13 cellular contexts compared by ENCODE assay signal in the genomic region with DNA sequence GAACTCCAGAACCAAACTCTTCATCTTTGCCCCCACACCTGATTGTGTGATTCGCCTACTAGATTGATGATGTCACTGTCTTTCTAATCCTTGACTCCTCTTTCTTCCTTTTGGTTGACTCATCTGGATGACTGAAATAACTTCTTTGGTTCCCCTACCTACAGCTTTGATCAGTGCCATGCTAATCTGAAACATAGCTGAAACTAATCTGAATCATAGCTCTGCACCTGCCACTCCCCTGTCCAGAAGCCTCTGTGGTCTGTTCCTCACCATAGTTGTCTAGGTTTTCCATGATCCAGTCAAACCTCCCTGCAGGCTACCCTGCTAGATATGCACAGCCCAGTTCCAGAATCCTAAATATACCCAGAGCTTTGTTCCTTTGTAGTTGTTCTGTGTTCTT. TPM values are rescaled to one million over a fixed set of nuclear protein-coding genes. Genes with fewer than 3 reads are reported as not detected.
DNase-seq lines count a peak whose midpoint lies in the region; ATAC-seq, FAIRE-seq and TF ChIP-seq lines count a peak whose summit lies in the region.
"Had no signal": no experiment of that assay in that cellular context is flagged by ENCODE, and none has a peak within 500 bp of the region (broad histone marks: within the 10 kb centered on the region; RNA-seq: fewer than 3 reads in every experiment).

No MANE protein-coding gene starts in this region.

- peaks cover 2% of the 10 kb centered on the region for H3K27me3 Mint-ChIP-seq in activated CD4-positive, alpha-beta T cell treated with anti-CD3 and anti-CD28 coated beads for 36 hours

- H3K27ac ChIP-seq in upper lobe of left lung, result no peak overlapping the region
- H3K27ac ChIP-seq: cardiac muscle cell, esophagus squamous epithelium had no signal

- FAIRE-seq in bronchial epithelial cell (lab: Jason Lieb, UNC), result peak; percentile 58

- no peak for TF ChIP-seq EP300 in upper lobe of left lung (IDR thresholded peaks at IDR 0.05)

- H3K4me1 ChIP-seq in upper lobe of left lung, result no peaks in the 10 kb centered on the region
- H3K4me1 ChIP-seq: esophagus squamous epithelium had no signal

- H3K27me3 ChIP-seq in bronchial epithelial cell (ENCODE audit: control insufficient read depth, insufficient read depth, low read length) (no peaks in the 10 kb centered on the region), upper lobe of left lung (no peaks in the 10 kb centered on the region)
- H3K27me3 ChIP-seq: esophagus squamous epithelium had no signal

- H3K27ac Mint-ChIP-seq in activated CD4-positive, alpha-beta T cell treated with anti-CD3 and anti-CD28 coated beads for 36 hours, result peak overlapping the region; percentile 45
- H3K27ac Mint-ChIP-seq: immature natural killer cell, nephron progenitor cell, WTC11 had no signal

- no peak overlapping the region for H3K4me3 Mint-ChIP-seq in activated CD4-positive, alpha-beta T cell treated with anti-CD3 and anti-CD28 coated beads for 36 hours
- H3K4me3 Mint-ChIP-seq: immature natural killer cell, nephron progenitor cell, WTC11 had no signal

- POLR2A ChIA-PET in activated CD4-positive, alpha-beta T cell treated with anti-CD3 and anti-CD28 coated beads for 36 hours (lab: Charles Lee), result interaction anchor here (0.7 kb wide), 1 partner anchor 266 kb away, joined by 3 read pairs; no protein-coding TSS in a partner anchor

- H3K4me3 ChIP-seq in bronchial epithelial cell (ENCODE audit: low read depth, low read length), result no peak overlapping the region
- no peak overlapping the region for H3K4me3 ChIP-seq in upper lobe of left lung
- H3K4me3 ChIP-seq: cardiac muscle cell, esophagus squamous epithelium had no signal

- H3K4me1 Mint-ChIP-seq in activated CD4-positive, alpha-beta T cell treated with anti-CD3 and anti-CD28 coated beads for 36 hours, result peaks cover 23% of the 10 kb centered on the region
- H3K4me1 Mint-ChIP-seq: immature natural killer cell, nephron progenitor cell had no signal

- H3K9me3 Mint-ChIP-seq in activated CD4-positive, alpha-beta T cell treated with anti-CD3 and anti-CD28 coated beads for 36 hours (ENCODE audit: low read depth), result peaks cover 7% of the 10 kb centered on the region

- no peak for TF ChIP-seq POLR2A in upper lobe of left lung (IDR thresholded peaks at IDR 0.05)

- CTCF ChIA-PET in activated CD4-positive, alpha-beta T cell treated with anti-CD3 and anti-CD28 coated beads for 36 hours (lab: Charles Lee), result interaction anchor here (1.0 to 2.0 kb wide), 3 partner anchors 11 to 376 kb away, joined by 3 to 13 read pairs (median 3); no protein-coding TSS in a partner anchor

- 72 to 86% methylated on average over 1 of the region's 1 CpG for WGBS in upper lobe of left lung, 2 donors

- DNase-seq in activated CD4-positive, alpha-beta T cell treated with anti-CD3 and anti-CD28 coated beads for 36 hours, result peak; percentile 67
- DNase-seq in activated CD4-positive, alpha-beta T cell treated with anti-CD3 and anti-CD28 coated beads, Interleukin-2, amount 50 U/mL, for 1 hour, result no peak
- DNase-seq in RKO (ENCODE audit: low spot score), result peak; percentile 11
- DNase-seq in bronchial epithelial cell (ENCODE audit: low read depth), result peak; percentile 94
- peak; percentile 63 for DNase-seq in stimulated activated CD4-positive, alpha-beta T cell treated with anti-CD3 and anti-CD28 coated beads, Interleukin-4, amount 100 ng/mL, for 24 hours
- DNase-seq in upper lobe of left lung, result no peak
- DNase-seq: esophagus squamous epithelium, immature natural killer cell, nephron progenitor cell had no signal

- peak; percentile 99 for ATAC-seq in activated CD4-positive, alpha-beta T cell treated with anti-CD3 and anti-CD28 coated beads for 36 hours
- no peak for ATAC-seq in GM19035 (IDR thresholded peaks at IDR 0.05; ENCODE audit: unreplicated experiment)
- no peak for ATAC-seq in upper lobe of left lung (ENCODE audit: low FRiP score in 2 of 2)
- no peak for ATAC-seq in GM19351 (IDR thresholded peaks at IDR 0.05; ENCODE audit: unreplicated experiment)

- no peaks in the 10 kb centered on the region for H3K9me3 ChIP-seq in upper lobe of left lung
- H3K9me3 ChIP-seq: esophagus squamous epithelium had no signal

- intact Hi-C loops in activated CD4-positive, alpha-beta T cell treated with anti-CD3 and anti-CD28 coated beads for 36 hours (cut with DNase I, micrococcal nuclease), result loop anchor here (1.0 to 10.0 kb wide), 12 partner anchors 74 to 1281 kb away; partner anchors contain the start of genes ARID5B (in 1 of the 2) and RTKN2 (in 1 of the 2)

- peaks cover 4% of the 10 kb centered on the region for H3K36me3 Mint-ChIP-seq in activated CD4-positive, alpha-beta T cell treated with anti-CD3 and anti-CD28 coated beads for 36 hours (ENCODE audit: low read depth)
- H3K36me3 Mint-ChIP-seq: WTC11 had no signal

- H3K36me3 ChIP-seq in bronchial epithelial cell (ENCODE audit: control insufficient read depth, insufficient read depth, low read length) (no peaks in the 10 kb centered on the region), upper lobe of left lung (no peaks in the 10 kb centered on the region)
- H3K36me3 ChIP-seq: cardiac muscle cell, esophagus squamous epithelium had no signal

- no peak for TF ChIP-seq CTCF in bronchial epithelial cell (IDR thresholded peaks at IDR 0.05; ENCODE audit: insufficient read depth, low read length, severe bottlenecking)
- TF ChIP-seq CTCF in upper lobe of left lung (IDR thresholded peaks at IDR 0.05), result no peak

RNA-seq across cellular contexts. Expression of gene ZNF365, which starts 51.9 kb away (rescaled TPM):
- total RNA-seq in activated CD4-positive, alpha-beta T cell treated with anti-CD3 and anti-CD28 coated beads for 36 hours, result under 1 TPM; 0.09 to 0.32 TPM
- total RNA-seq in bronchial epithelial cell (1.3 and 7.2 TPM in 2 replicates), upper lobe of left lung (1 to 10 TPM; 1.0 to 6.3 (median 1.7) TPM)
- total RNA-seq: cardiac muscle cell had no signal

Comparison
In these comparisons a context has a peak if more than half of its experiments do, and no peak if none do; other contexts are left out.
1. DNase-seq: peak in activated CD4-positive, alpha-beta T cell treated with anti-CD3 and anti-CD28 coated beads for 36 hours (single experiment), RKO (single experiment), bronchial epithelial cell (single experiment) and stimulated activated CD4-positive, alpha-beta T cell treated with anti-CD3 and anti-CD28 coated beads, Interleukin-4, amount 100 ng/mL, for 24 hours (single experiment); none in activated CD4-positive, alpha-beta T cell treated with anti-CD3 and anti-CD28 coated beads, Interleukin-2, amount 50 U/mL, for 1 hour (single experiment) and upper lobe of left lung (0 of 2).